ENCODE assay signal across 15 cellular contexts in the genomic region with DNA sequence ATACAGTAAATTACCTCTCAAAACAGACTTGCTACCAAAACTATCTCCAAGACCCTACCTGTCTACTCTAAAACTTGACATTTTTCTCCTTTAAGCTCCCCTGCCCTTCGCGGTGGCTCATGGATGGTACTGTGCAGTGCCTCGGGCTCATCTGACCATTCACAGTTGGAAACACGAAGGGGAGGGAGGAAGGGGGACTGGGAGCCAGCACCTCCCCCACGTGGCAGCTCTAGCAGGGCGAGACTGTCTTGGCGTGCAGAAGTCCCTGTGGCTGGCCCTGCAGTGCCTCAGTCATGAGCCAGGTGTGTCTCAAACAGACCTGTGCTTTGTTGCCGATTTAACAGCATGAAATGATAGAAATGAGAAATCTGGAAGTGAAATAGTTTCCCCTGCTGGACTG.
DNase-seq lines count a peak whose midpoint lies in the region; ATAC-seq, FAIRE-seq and TF ChIP-seq lines count a peak whose summit lies in the region.
"Had no signal": no experiment of that assay in that cellular context is flagged by ENCODE, and none has a peak within 500 bp of the region (broad histone marks: within the 10 kb centered on the region; RNA-seq: fewer than 3 reads in every experiment).

No MANE protein-coding gene starts in this region.

- no peak overlapping the region for H3K27ac ChIP-seq in GM23338 (ENCODE audit: low read depth)
- H3K27ac ChIP-seq in endodermal cell (ENCODE audit: low read depth, low read length), result no peak overlapping the region
- H3K27ac ChIP-seq: BLaER1 treated with 17β-estradiol and CSF1 and Interleukin-3, amounts not matched to agents 10 nM and 100 nM had no signal

- no peaks in the 10 kb centered on the region for H4K20me1 ChIP-seq in GM23338 (replicated peaks; ENCODE audit: insufficient read depth)
- H4K20me1 ChIP-seq: BLaER1 treated with 17β-estradiol and CSF1 and Interleukin-3, amounts not matched to agents 10 nM and 100 nM had no signal

- H3K4me1 Mint-ChIP-seq in GM23338, result peaks cover 26% of the 10 kb centered on the region
- H3K4me1 Mint-ChIP-seq in endodermal cell, result peaks cover 5% of the 10 kb centered on the region
- no peaks in the 10 kb centered on the region for H3K4me1 Mint-ChIP-seq in nephron
- H3K4me1 Mint-ChIP-seq: IgD-negative memory B cell had no signal

- peak; percentile 89 for ATAC-seq in GM23338
- no peak for ATAC-seq in GM18505 (IDR thresholded peaks at IDR 0.05; ENCODE audit: unreplicated experiment)

- no peak overlapping the region for H3K4me2 ChIP-seq in GM23338
- H3K4me2 ChIP-seq: BLaER1 treated with 17β-estradiol and CSF1 and Interleukin-3, amounts not matched to agents 10 nM and 100 nM had no signal

- no peaks in the 10 kb centered on the region for H3K27me3 Mint-ChIP-seq in GM23338 (ENCODE audit: insufficient read depth, low read depth, poor library complexity)
- peaks cover 1% of the 10 kb centered on the region for H3K27me3 Mint-ChIP-seq in endodermal cell (ENCODE audit: insufficient read depth)
- H3K27me3 Mint-ChIP-seq in nephron (ENCODE audit: low read depth), result peaks cover 4% of the 10 kb centered on the region
- H3K27me3 Mint-ChIP-seq: IgD-negative memory B cell had no signal

- TF ChIP-seq POLR2A in GM18505 (IDR thresholded peaks at IDR 0.05; ENCODE audit: borderline replicate concordance, extremely low read depth, insufficient read depth, insufficient read length), result no peak
- no peak for TF ChIP-seq POLR2A in GM12891 (IDR thresholded peaks at IDR 0.05; ENCODE audit: low read depth, low read length)

- H3K4me3 ChIP-seq in GM23338 (no peak overlapping the region), endodermal cell (ENCODE audit: low read length) (no peak overlapping the region)
- H3K4me3 ChIP-seq: BLaER1 treated with 17β-estradiol and CSF1 and Interleukin-3, amounts not matched to agents 10 nM and 100 nM had no signal

- TF ChIP-seq CTCF in GM23338 (conservative IDR thresholded peaks at IDR 0.05; ENCODE audit: low read depth in 2 of 2) (no peak), endodermal cell (conservative IDR thresholded peaks at IDR 0.05) (no peak), nephron (IDR thresholded peaks at IDR 0.05; ENCODE audit: unreplicated experiment in 3 of 3) (no peak), GM13977 (IDR thresholded peaks at IDR 0.05; ENCODE audit: extremely low read depth, insufficient read depth, missing control alignments) (no peak)

- no peaks in the 10 kb centered on the region for H3K36me3 Mint-ChIP-seq in GM23338 (ENCODE audit: low read depth)
- no peaks in the 10 kb centered on the region for H3K36me3 Mint-ChIP-seq in endodermal cell (ENCODE audit: low read depth)
- no peaks in the 10 kb centered on the region for H3K36me3 Mint-ChIP-seq in nephron (ENCODE audit: low read depth)
- H3K36me3 Mint-ChIP-seq: IgD-negative memory B cell had no signal

- in situ Hi-C loops in GM13977 (cut with MboI; ENCODE audit: low pct_unique_long_range_greater_than_20kb, low sequenced_read_pairs, unreplicated experiment), result no loop called here

- WGBS in endodermal cell (ENCODE audit: insufficient coverage in 1 of 2, insufficient read length in 1 of 2), 2 experiments, result 69 to 100% methylated on average over 1 to 8 of the region's 8 CpGs

- H3K27ac Mint-ChIP-seq in GM23338, result no peak overlapping the region
- H3K27ac Mint-ChIP-seq in endodermal cell, result no peak overlapping the region
- peak overlapping the region in 2 of 3 experiments; percentile 36 to 47 for H3K27ac Mint-ChIP-seq in nephron
- H3K27ac Mint-ChIP-seq: IgD-negative memory B cell had no signal

- H3K9me3 ChIP-seq in endodermal cell (ENCODE audit: control insufficient read depth, low read length), result peaks cover 6% of the 10 kb centered on the region

- H3K36me3 ChIP-seq in GM23338 (ENCODE audit: insufficient read depth) (0 out of 2 replicates have a peak, but pooled peaks cover 3% of the 10 kb centered on the region), endodermal cell (ENCODE audit: control insufficient read depth, insufficient read depth, low read length) (no peaks in the 10 kb centered on the region)
- H3K36me3 ChIP-seq: BLaER1 treated with 17β-estradiol and CSF1 and Interleukin-3, amounts not matched to agents 10 nM and 100 nM had no signal

- no peaks in the 10 kb centered on the region for H3K79me2 ChIP-seq in GM23338 (replicated peaks; ENCODE audit: insufficient read depth)

- no peak overlapping the region for H3K4me3 Mint-ChIP-seq in GM23338
- H3K4me3 Mint-ChIP-seq in endodermal cell, result no peak overlapping the region
- no peak overlapping the region for H3K4me3 Mint-ChIP-seq in nephron
- H3K4me3 Mint-ChIP-seq: IgD-negative memory B cell had no signal

- no peak overlapping the region for H3K9ac ChIP-seq in endodermal cell (ENCODE audit: extremely low read depth, low read length, poor library complexity, severe bottlenecking)
- H3K9ac ChIP-seq: BLaER1 treated with 17β-estradiol and CSF1 and Interleukin-3, amounts not matched to agents 10 nM and 100 nM had no signal

- H2AFZ ChIP-seq in GM23338, result peak overlapping the region; percentile 72; the same call in 1 of the 2 replicates

- DNase-seq in GM23338 (ENCODE audit: low spot score) (peak; percentile 14), NCI-H146 (lab: John Stamatoyannopoulos, UW) (peak; percentile 71), endodermal cell (peak; percentile 63), GM12891 (ENCODE audit: insufficient read length, low spot score) (no peak), GM13977 (ENCODE audit: low spot score) (no peak)
- DNase-seq: DMS53, NCI-H1436, NCI-H2081 treated with DMSO at 0.1 percent for 48 hours, NCI-H345, T-helper 1 cell had no signal

- no peaks in the 10 kb centered on the region for H3F3A ChIP-seq in GM23338 (replicated peaks; ENCODE audit: low read depth)

- FAIRE-seq in GM12891 (lab: Jason Lieb, UNC), result no peak
- FAIRE-seq: GM19239 had no signal

- H3K4me1 ChIP-seq in GM23338 (ENCODE audit: insufficient read depth), result peaks cover 6% of the 10 kb centered on the region; the same call in 1 of the 2 replicates
- H3K4me1 ChIP-seq in endodermal cell (ENCODE audit: control insufficient read depth, insufficient read depth, low read length), result no peaks in the 10 kb centered on the region
- H3K4me1 ChIP-seq: BLaER1 treated with 17β-estradiol and CSF1 and Interleukin-3, amounts not matched to agents 10 nM and 100 nM had no signal

- H3K9me3 Mint-ChIP-seq in GM23338, result no peaks in the 10 kb centered on the region; the same call in 2 of the 3 replicates
- no peaks in the 10 kb centered on the region for H3K9me3 Mint-ChIP-seq in endodermal cell
- H3K9me3 Mint-ChIP-seq in nephron, result no peaks in the 10 kb centered on the region

- no peaks in the 10 kb centered on the region for H3K27me3 ChIP-seq in GM23338 (ENCODE audit: insufficient read depth)
- H3K27me3 ChIP-seq in endodermal cell (ENCODE audit: control insufficient read depth, insufficient read depth, low read length, poor library complexity, severe bottlenecking), result no peaks in the 10 kb centered on the region
- H3K27me3 ChIP-seq: BLaER1 treated with 17β-estradiol and CSF1 and Interleukin-3, amounts not matched to agents 10 nM and 100 nM had no signal

- no peaks in the 10 kb centered on the region for H3K9me2 ChIP-seq in GM23338 (ENCODE audit: insufficient read depth)

TF ChIP-seq in GM23338, 12 proteins besides CTCF, POLR2A, EP300 and RAD21 (continues in another document):
- no peak for TF ChIP-seq REST (IDR thresholded peaks at IDR 0.05; ENCODE audit: unreplicated experiment)

TF ChIP-seq in GM12891, 5 proteins besides CTCF, POLR2A, EP300 and RAD21:
- TF ChIP-seq POU2F2 (IDR thresholded peaks at IDR 0.05; ENCODE audit: low read depth, low read length) (no peak), SPI1 (IDR thresholded peaks at IDR 0.05; ENCODE audit: low read depth, low read length) (no peak), PAX5 (IDR thresholded peaks at IDR 0.05; ENCODE audit: insufficient read depth, low read length, severe bottlenecking) (no peak), POLR2AphosphoS5 (IDR thresholded peaks at IDR 0.05; ENCODE audit: low read depth, low read length) (no peak)

Comparison
In these comparisons a context has a peak if more than half of its experiments do, and no peak if none do; other contexts are left out.
1. DNase-seq: peak in GM23338 (single experiment), NCI-H146 (single experiment) and endodermal cell (single experiment); none in GM12891 (single experiment) and GM13977 (single experiment).
2. H3K27ac Mint-ChIP-seq: peak in nephron (2 of 3); none in GM23338 (single experiment) and endodermal cell (single experiment).